8 cellular contexts compared by ENCODE assay signal in genomic region chr14:21894003-21894897, GRCh38.
A peak's percentile ranks its signal among the peaks of the same experiment; 100 is the strongest.
DNase-seq lines count a peak whose midpoint lies in the region; ATAC-seq and TF ChIP-seq lines count a peak whose summit lies in the region.

No MANE protein-coding gene starts in this region.

- WGBS in right cardiac atrium = 44% methylated on average over 13 of the region's 13 CpGs

- no peaks in the 10 kb centered on the region for H3K9me3 ChIP-seq in Panc1 (ENCODE audit: control insufficient read depth, insufficient read depth, low read depth, low read length)
- H3K9me3 ChIP-seq in right cardiac atrium (ENCODE audit: control insufficient read depth, low read length) = no peaks in the 10 kb centered on the region

- no peak overlapping the region for H3K27ac ChIP-seq in Panc1 (ENCODE audit: low read length)
- no peak overlapping the region for H3K27ac ChIP-seq in right cardiac atrium (ENCODE audit: low read length)

- H3K4me3 ChIP-seq in Panc1 (ENCODE audit: low read depth in 2 of 2, low read length in 2 of 2) (no peak overlapping the region), foreskin fibroblast (ENCODE audit: low read depth in 1 of 2, low read length in 2 of 2) (no peak overlapping the region), right cardiac atrium (ENCODE audit: low read length) (no peak overlapping the region)

- peak; percentile 33 for TF ChIP-seq CTCF in GM10248 (IDR thresholded peaks at IDR 0.05; ENCODE audit: control extremely low read depth, extremely low read depth, low read depth, missing control alignments)
- TF ChIP-seq CTCF in Panc1 (IDR thresholded peaks at IDR 0.05) = peak; percentile 57
- TF ChIP-seq CTCF in foreskin fibroblast (IDR thresholded peaks at IDR 0.05; ENCODE audit: low read depth, low read length) = no peak

- intact Hi-C loops in Panc1 (cut with micrococcal nuclease; ENCODE audit: unreplicated experiment) (no loop called here), right cardiac atrium (cut with DNase I) (no loop called here), posterior vena cava (cut with DNase I) (no loop called here)

- POLR2A ChIA-PET in GM10248 (lab: Yijun Ruan, JAX) (no interaction called here), Panc1 (lab: Charles Lee) (no interaction called here)

- H3K4me1 ChIP-seq in Panc1 (ENCODE audit: control insufficient read depth, insufficient read depth, low read length) (no peaks in the 10 kb centered on the region), right cardiac atrium (ENCODE audit: control insufficient read depth, insufficient read depth, low read length) (no peaks in the 10 kb centered on the region)

- H3K27ac Mint-ChIP-seq in activated naive CD4-positive, alpha-beta T cell treated with anti-CD3 and anti-CD28 coated beads, Interleukin-2, amount 50 U/mL, for 72 hours = peak overlapping the region; percentile 38 to 92
- peak overlapping the region in 1 of 2 donors; percentile 72 for H3K27ac Mint-ChIP-seq in natural killer cell treated with Interleukin-12 subunit alpha and Interleukin-12 subunit beta and Interleukin-15 and Interleukin-18, amount 100 ng/mL, for 72 hours

- peak overlapping the region; percentile 77 for H3K4me3 Mint-ChIP-seq in natural killer cell treated with Interleukin-12 subunit alpha and Interleukin-12 subunit beta and Interleukin-15 and Interleukin-18, amount 100 ng/mL, for 72 hours

- DNase-seq in GM10248 (ENCODE audit: extremely low spot score) = no peak
- DNase-seq in Panc1 (ENCODE audit: low read depth, low spot score) = no peak
- DNase-seq in activated naive CD4-positive, alpha-beta T cell treated with anti-CD3 and anti-CD28 coated beads, Interleukin-2, amount 50 U/mL, for 72 hours (ENCODE audit: low spot score in 2 of 2) = peak in 1 of 2 donors; percentile 48
- no peak for DNase-seq in natural killer cell treated with Interleukin-12 subunit alpha and Interleukin-12 subunit beta and Interleukin-15 and Interleukin-18, amount 100 ng/mL, for 72 hours (ENCODE audit: low spot score)
- DNase-seq in foreskin fibroblast = no peak
- DNase-seq in right cardiac atrium = no peak
- no peak for DNase-seq in posterior vena cava (ENCODE audit: low spot score)

- no peaks in the 10 kb centered on the region for H3K36me3 ChIP-seq in Panc1 (ENCODE audit: control insufficient read depth, insufficient read depth, low read length)

- no peaks in the 10 kb centered on the region for H3K9me3 Mint-ChIP-seq in activated naive CD4-positive, alpha-beta T cell treated with anti-CD3 and anti-CD28 coated beads, Interleukin-2, amount 50 U/mL, for 72 hours
- H3K9me3 Mint-ChIP-seq in natural killer cell treated with Interleukin-12 subunit alpha and Interleukin-12 subunit beta and Interleukin-15 and Interleukin-18, amount 100 ng/mL, for 72 hours = no peaks in the 10 kb centered on the region

- no peaks in the 10 kb centered on the region for H3K36me3 Mint-ChIP-seq in activated naive CD4-positive, alpha-beta T cell treated with anti-CD3 and anti-CD28 coated beads, Interleukin-2, amount 50 U/mL, for 72 hours
- H3K36me3 Mint-ChIP-seq in natural killer cell treated with Interleukin-12 subunit alpha and Interleukin-12 subunit beta and Interleukin-15 and Interleukin-18, amount 100 ng/mL, for 72 hours = no peaks in the 10 kb centered on the region

- H3K27me3 ChIP-seq in Panc1 (ENCODE audit: control insufficient read depth, insufficient read depth, low read length) (no peaks in the 10 kb centered on the region), right cardiac atrium (ENCODE audit: control insufficient read depth, insufficient read depth) (peaks cover 2% of the 10 kb centered on the region)

- CTCF ChIA-PET in GM10248 (lab: Yijun Ruan, JAX) (interaction anchor here (0.8 to 1.0 kb wide), 2 partner anchors 19 to 24 kb away, joined by 3 read pairs; no protein-coding TSS in a partner anchor), Panc1 (lab: Charles Lee) (no interaction called here)

- in situ Hi-C loops in Panc1 (cut with HindIII; ENCODE audit: low pct_unique_long_range_greater_than_20kb, low sequenced_read_pairs) = no loop called here

- no TSS peak for BruUV-seq in Panc1 (replicated peaks; lab: Mats Ljungman, UMichigan)

- no peaks in the 10 kb centered on the region for H3K27me3 Mint-ChIP-seq in natural killer cell treated with Interleukin-12 subunit alpha and Interleukin-12 subunit beta and Interleukin-15 and Interleukin-18, amount 100 ng/mL, for 72 hours

- H3K4me1 Mint-ChIP-seq in natural killer cell treated with Interleukin-12 subunit alpha and Interleukin-12 subunit beta and Interleukin-15 and Interleukin-18, amount 100 ng/mL, for 72 hours (ENCODE audit: low read depth in 2 of 2) = peaks cover 11 to 12% of the 10 kb centered on the region in 2 donors

- no peak for ATAC-seq in Panc1
- ATAC-seq in activated naive CD4-positive, alpha-beta T cell treated with anti-CD3 and anti-CD28 coated beads, Interleukin-2, amount 50 U/mL, for 72 hours = peak; percentile 84 to 93
- peak in 1 of 2 donors; percentile 73 for ATAC-seq in natural killer cell treated with Interleukin-12 subunit alpha and Interleukin-12 subunit beta and Interleukin-15 and Interleukin-18, amount 100 ng/mL, for 72 hours
- no peak for ATAC-seq in HG03108 (IDR thresholded peaks at IDR 0.05; ENCODE audit: unreplicated experiment)
- ATAC-seq in right cardiac atrium = no peak

Comparison
In these comparisons a context has a peak if more than half of its experiments do, and no peak if none do; other contexts are left out.
1. ATAC-seq: peak in activated naive CD4-positive, alpha-beta T cell treated with anti-CD3 and anti-CD28 coated beads, Interleukin-2, amount 50 U/mL, for 72 hours (2 of 2); none in Panc1 (single experiment), HG03108 (single experiment) and right cardiac atrium (0 of 2).